37 cellular contexts compared by ENCODE assay signal in genomic region chr5:68099327-68099726, GRCh38.
"Had no signal": no experiment of that assay in that cellular context is flagged by ENCODE, and none has a peak within 500 bp of the region (broad histone marks: within the 10 kb centered on the region; RNA-seq: fewer than 3 reads in every experiment).

No MANE protein-coding gene starts in this region.

- H3K36me3 ChIP-seq: adrenal gland, ascending aorta, brain microvascular endothelial cell, breast epithelium, cardiac muscle cell had no signal

- H3K4me1 ChIP-seq: adrenal gland, ascending aorta, body of pancreas, breast epithelium had no signal

- H3K9me3 Mint-ChIP-seq: activated naive CD4-positive, alpha-beta T cell treated with anti-CD3 and anti-CD28 coated beads, Interleukin-2, amount 50 U/mL, for 24 hours; activated T-helper 2 cell treated with anti-CD3 and anti-CD28 coated beads, Interferon-gamma antibody, Interleukin-2, Interleukin-4, amounts not matched to agents 10 μg/mL and 5 μg/mL and 100 μg/mL, durations not matched to agents 14 hours and 24 hours and 36 hours had no signal

- H3K27me3 Mint-ChIP-seq: activated naive CD4-positive, alpha-beta T cell treated with anti-CD3 and anti-CD28 coated beads, Interleukin-2, amount 50 U/mL, for 24 hours; activated naive CD8-positive, alpha-beta T cell treated with anti-CD3 and anti-CD28 coated beads for 36 hours; activated naive CD8-positive, alpha-beta T cell treated with anti-CD3 and anti-CD28 coated beads, Interleukin-2, amount 10 ng/mL, durations not matched to agents 7 days and 5 days; activated naive CD8-positive, alpha-beta T cell treated with anti-CD3 and anti-CD28 coated beads, Interleukin-2, amount 50 U/mL, for 24 hours; activated T-cell treated with anti-CD3 and anti-CD28 coated beads, Interleukin-2, amount 50 U/mL, for 24 hours; brain; central memory CD8-positive, alpha-beta T cell had no signal

- H3K36me3 Mint-ChIP-seq: activated naive CD8-positive, alpha-beta T cell treated with anti-CD3 and anti-CD28 coated beads for 36 hours; activated naive CD8-positive, alpha-beta T cell treated with anti-CD3 and anti-CD28 coated beads, Interleukin-2, amount 10 ng/mL, durations not matched to agents 7 days and 5 days; brain had no signal

- DNase-seq: activated effector memory CD4-positive, alpha-beta T cell treated with anti-CD3 and anti-CD28 coated beads, Interleukin-2, amount 50 U/mL, for 16 hours; activated effector memory CD4-positive, alpha-beta T cell treated with Interleukin-2 at 50 U/mL for 16 hours; activated gamma-delta T cell; activated gamma-delta T cell treated with Interleukin-2 at 50 U/mL for 16 hours; activated naive CD4-positive, alpha-beta T cell; activated naive CD4-positive, alpha-beta T cell treated with anti-CD3 and anti-CD28 coated beads for 36 hours; activated naive CD4-positive, alpha-beta T cell treated with Interleukin-2 at 50 U/mL for 16 hours; activated naive CD8-positive, alpha-beta T cell treated with anti-CD3 and anti-CD28 coated beads for 36 hours; activated naive CD8-positive, alpha-beta T cell treated with anti-CD3 and anti-CD28 coated beads, Interleukin-2, amount 10 ng/mL, durations not matched to agents 7 days and 5 days; activated naive CD8-positive, alpha-beta T cell treated with anti-CD3 and anti-CD28 coated beads, Interleukin-2, amount 50 U/mL, for 24 hours; activated T-cell treated with anti-CD3 and anti-CD28 coated beads for 4 hours; activated T-cell treated with anti-CD3 and anti-CD28 coated beads, Interleukin-2, amount 50 U/mL, for 1 hour; activated T-cell treated with anti-CD3 and anti-CD28 coated beads, Interleukin-2, amount 50 U/mL, for 24 hours; activated T-cell treated with anti-CD3 and anti-CD28 coated beads, Interleukin-2, amount 50 U/mL, for 4 hours; activated T-cell treated with anti-CD3 and anti-CD28 coated beads, Interleukin-2, amount 50 U/mL, for 48 hours; activated T-cell treated with anti-CD3 and anti-CD28 coated beads, Interleukin-2, amount 50 U/mL, for 72 hours; adrenal gland; amniotic stem cell; amygdala; anterior cingulate cortex; aorta; body of pancreas; brain microvascular endothelial cell; caudate nucleus; central memory CD4-positive, alpha-beta T cell; cerebellar nuclear complex had no signal

- H3K4me3 ChIP-seq: adrenal gland, ascending aorta, body of pancreas, breast epithelium, cardiac muscle cell had no signal

- H3K27ac Mint-ChIP-seq: activated naive CD4-positive, alpha-beta T cell treated with anti-CD3 and anti-CD28 coated beads for 36 hours; activated naive CD4-positive, alpha-beta T cell treated with anti-CD3 and anti-CD28 coated beads, Interleukin-2, amount 50 U/mL, for 24 hours; activated naive CD4-positive, alpha-beta T cell treated with anti-CD3 and anti-CD28 coated beads, Interleukin-2, amount 50 U/mL, for 72 hours; activated naive CD8-positive, alpha-beta T cell; activated naive CD8-positive, alpha-beta T cell treated with anti-CD3 and anti-CD28 coated beads for 36 hours; activated naive CD8-positive, alpha-beta T cell treated with anti-CD3 and anti-CD28 coated beads, Interleukin-2, amount 10 ng/mL, durations not matched to agents 7 days and 5 days; activated naive CD8-positive, alpha-beta T cell treated with anti-CD3 and anti-CD28 coated beads, Interleukin-2, amount 50 U/mL, for 24 hours; activated T-cell treated with anti-CD3 and anti-CD28 coated beads, Interleukin-2, amount 50 U/mL, for 24 hours; activated T-cell treated with anti-CD3 and anti-CD28 coated beads, Interleukin-2, amount 50 U/mL, for 72 hours; activated T-helper 1 cell treated with anti-CD3 and anti-CD28 coated beads, Interleukin-12 subunit alpha, Interleukin-12 subunit beta, Interleukin-2, Interleukin-4 antibody, amounts not matched to agents 30 ng/mL and 10 ng/mL and 1 ng/mL, durations not matched to agents 14 hours and 24 hours and 36 hours; activated T-helper 17 cell treated with anti-CD3 and anti-CD28 coated beads, Interleukin-2, amount 50 U/mL, for 72 hours; activated T-helper 2 cell treated with anti-CD3 and anti-CD28 coated beads, Interferon-gamma antibody, Interleukin-2, Interleukin-4, amounts not matched to agents 10 μg/mL and 5 μg/mL and 100 μg/mL, durations not matched to agents 14 hours and 24 hours and 36 hours; brain had no signal

- H3K4me1 Mint-ChIP-seq: activated naive CD4-positive, alpha-beta T cell treated with anti-CD3 and anti-CD28 coated beads, Interleukin-2, amount 50 U/mL, for 24 hours; activated naive CD8-positive, alpha-beta T cell treated with anti-CD3 and anti-CD28 coated beads for 36 hours; activated naive CD8-positive, alpha-beta T cell treated with anti-CD3 and anti-CD28 coated beads, Interleukin-2, amount 10 ng/mL, durations not matched to agents 7 days and 5 days; activated naive CD8-positive, alpha-beta T cell treated with anti-CD3 and anti-CD28 coated beads, Interleukin-2, amount 50 U/mL, for 24 hours; activated T-helper 17 cell treated with anti-CD3 and anti-CD28 coated beads, Interleukin-2, amount 50 U/mL, for 72 hours; brain; central memory CD8-positive, alpha-beta T cell had no signal

- H3K9me3 ChIP-seq: adrenal gland, body of pancreas, breast epithelium had no signal

- H3K4me3 Mint-ChIP-seq: activated naive CD4-positive, alpha-beta T cell treated with anti-CD3 and anti-CD28 coated beads for 36 hours; activated naive CD4-positive, alpha-beta T cell treated with anti-CD3 and anti-CD28 coated beads, Interleukin-2, amount 50 U/mL, for 24 hours; activated naive CD8-positive, alpha-beta T cell; activated naive CD8-positive, alpha-beta T cell treated with anti-CD3 and anti-CD28 coated beads for 36 hours; activated naive CD8-positive, alpha-beta T cell treated with anti-CD3 and anti-CD28 coated beads, Interleukin-2, amount 10 ng/mL, durations not matched to agents 7 days and 5 days; activated naive CD8-positive, alpha-beta T cell treated with anti-CD3 and anti-CD28 coated beads, Interleukin-2, amount 50 U/mL, for 24 hours; activated T-cell treated with anti-CD3 and anti-CD28 coated beads, Interleukin-2, amount 50 U/mL, for 24 hours; activated T-cell treated with anti-CD3 and anti-CD28 coated beads, Interleukin-2, amount 50 U/mL, for 4 hours; activated T-cell treated with anti-CD3 and anti-CD28 coated beads, Interleukin-2, amount 50 U/mL, for 72 hours; activated T-helper 1 cell treated with anti-CD3 and anti-CD28 coated beads, Interleukin-12 subunit alpha, Interleukin-12 subunit beta, Interleukin-2, Interleukin-4 antibody, amounts not matched to agents 30 ng/mL and 10 ng/mL and 1 ng/mL, durations not matched to agents 14 hours and 24 hours and 36 hours; activated T-helper 17 cell treated with anti-CD3 and anti-CD28 coated beads, Interleukin-2, amount 50 U/mL, for 72 hours; brain; central memory CD8-positive, alpha-beta T cell had no signal

- H3K27ac ChIP-seq: adrenal gland, ascending aorta, body of pancreas, brain microvascular endothelial cell, breast epithelium, cardiac muscle cell had no signal

- H3K27me3 ChIP-seq: adrenal gland, ascending aorta, body of pancreas, brain microvascular endothelial cell, breast epithelium, cardiac muscle cell had no signal
